Comparison of ENCODE assay signal across 1 cellular context in genomic region chr7:135509589-135509838, GRCh38.
TF ChIP-seq lines count a peak whose summit lies in the region.

No MANE protein-coding gene starts in this region.

TF ChIP-seq in K562, 482 proteins besides CTCF, POLR2A, EP300 and RAD21 (continued from another document and continues in another):
- TF ChIP-seq E4F1 (CRISPR knock-in tag; IDR thresholded peaks at IDR 0.05; ENCODE audit: borderline replicate concordance) (no peak), E2F8 (IDR thresholded peaks at IDR 0.05; ENCODE audit: low read depth, partially characterized antibody) (no peak), TCF7 (IDR thresholded peaks at IDR 0.05; ENCODE audit: borderline replicate concordance) (peak; percentile 34; the same call in 1 of the 2 replicates), KHSRP (IDR thresholded peaks at IDR 0.05) (no peak), ZNF212 (CRISPR knock-in tag; IDR thresholded peaks at IDR 0.05) (no peak), PREB (CRISPR knock-in tag; IDR thresholded peaks at IDR 0.05) (no peak), CREB3 (tag; conservative IDR thresholded peaks at IDR 0.05; ENCODE audit: low read depth) (no peak), XRCC3 (IDR thresholded peaks at IDR 0.05) (no peak), KLF6 (CRISPR knock-in tag; IDR thresholded peaks at IDR 0.05; ENCODE audit: borderline replicate concordance) (no peak), MYBL2 (IDR thresholded peaks at IDR 0.05; ENCODE audit: low read depth) (no peak), MYBL2 (CRISPR knock-in tag; IDR thresholded peaks at IDR 0.05; ENCODE audit: borderline replicate concordance) (no peak), RFX5 (IDR thresholded peaks at IDR 0.05; ENCODE audit: low read depth, low read length) (no peak), E2F5 (CRISPR knock-in tag; IDR thresholded peaks at IDR 0.05) (no peak), MNT (conservative IDR thresholded peaks at IDR 0.05) (no peak), ARNT (IDR thresholded peaks at IDR 0.05) (0 out of 4 replicates have a peak, but pooled peaks of 1 of the 2 experiments have one; percentile 11), GTF2E2 (tag; IDR thresholded peaks at IDR 0.05) (peak; percentile 25; the same call in 1 of the 2 replicates), CBX5 (IDR thresholded peaks at IDR 0.05; ENCODE audit: borderline replicate concordance, low read depth) (no peak), RREB1 (CRISPR knock-in tag; IDR thresholded peaks at IDR 0.05) (no peak), PHF20 (IDR thresholded peaks at IDR 0.05; ENCODE audit: partially characterized antibody) (no peak), EHMT2 (IDR thresholded peaks at IDR 0.05) (no peak), MIER1 (IDR thresholded peaks at IDR 0.05; ENCODE audit: low read depth) (0 out of 2 replicates have a peak, but pooled peaks have one; percentile 18), HMGN3 (IDR thresholded peaks at IDR 0.05; ENCODE audit: borderline replicate concordance, extremely low read depth, insufficient read length, low read depth, low read length) (no peak), MTA3 (IDR thresholded peaks at IDR 0.05; ENCODE audit: borderline replicate concordance) (no peak), ASH1L (IDR thresholded peaks at IDR 0.05; ENCODE audit: borderline replicate concordance, low read depth, partially characterized antibody) (no peak), ZBTB7A (IDR thresholded peaks at IDR 0.05; ENCODE audit: borderline replicate concordance, control insufficient read depth, low read depth, low read length) (peak; percentile 24; the same call in 1 of the 2 replicates), KLF13 (tag; IDR thresholded peaks at IDR 0.05; ENCODE audit: borderline replicate concordance, low read depth) (no peak), ATF4 (CRISPR knock-in tag; IDR thresholded peaks at IDR 0.05) (no peak), ZSCAN32 (CRISPR knock-in tag; IDR thresholded peaks at IDR 0.05) (no peak), ZNF445 (CRISPR knock-in tag; IDR thresholded peaks at IDR 0.05; ENCODE audit: low read depth) (no peak), SMARCA5 (IDR thresholded peaks at IDR 0.05) (0 out of 2 replicates have a peak, but pooled peaks have one; percentile 8), ZNF316 (IDR thresholded peaks at IDR 0.05) (no peak), MYNN (IDR thresholded peaks at IDR 0.05) (no peak), MYNN (CRISPR knock-in tag; IDR thresholded peaks at IDR 0.05) (no peak), FOXK2 (conservative IDR thresholded peaks at IDR 0.05 in 1 of 2, IDR thresholded peaks at IDR 0.05 in 1 of 2; ENCODE audit: low read depth in 2 of 2) (0 out of 4 replicates have a peak, but pooled peaks of 1 of the 2 experiments have one; percentile 29), ZMIZ1 (IDR thresholded peaks at IDR 0.05; ENCODE audit: low read depth in 2 of 2, low read length in 2 of 2) (no peak), ELK3 (CRISPR knock-in tag; IDR thresholded peaks at IDR 0.05) (no peak), ZNF77 (CRISPR knock-in tag; IDR thresholded peaks at IDR 0.05) (no peak), DDX20 (tag; IDR thresholded peaks at IDR 0.05; ENCODE audit: low read depth) (no peak), GATA2 (CRISPR knock-in tag; IDR thresholded peaks at IDR 0.05) (no peak), GTF2A2 (tag; IDR thresholded peaks at IDR 0.05) (peak; percentile 57), NR2C2 (CRISPR knock-in tag; IDR thresholded peaks at IDR 0.05) (no peak), NR2C2 (tag; IDR thresholded peaks at IDR 0.05) (no peak)
